In the genomic region with DNA sequence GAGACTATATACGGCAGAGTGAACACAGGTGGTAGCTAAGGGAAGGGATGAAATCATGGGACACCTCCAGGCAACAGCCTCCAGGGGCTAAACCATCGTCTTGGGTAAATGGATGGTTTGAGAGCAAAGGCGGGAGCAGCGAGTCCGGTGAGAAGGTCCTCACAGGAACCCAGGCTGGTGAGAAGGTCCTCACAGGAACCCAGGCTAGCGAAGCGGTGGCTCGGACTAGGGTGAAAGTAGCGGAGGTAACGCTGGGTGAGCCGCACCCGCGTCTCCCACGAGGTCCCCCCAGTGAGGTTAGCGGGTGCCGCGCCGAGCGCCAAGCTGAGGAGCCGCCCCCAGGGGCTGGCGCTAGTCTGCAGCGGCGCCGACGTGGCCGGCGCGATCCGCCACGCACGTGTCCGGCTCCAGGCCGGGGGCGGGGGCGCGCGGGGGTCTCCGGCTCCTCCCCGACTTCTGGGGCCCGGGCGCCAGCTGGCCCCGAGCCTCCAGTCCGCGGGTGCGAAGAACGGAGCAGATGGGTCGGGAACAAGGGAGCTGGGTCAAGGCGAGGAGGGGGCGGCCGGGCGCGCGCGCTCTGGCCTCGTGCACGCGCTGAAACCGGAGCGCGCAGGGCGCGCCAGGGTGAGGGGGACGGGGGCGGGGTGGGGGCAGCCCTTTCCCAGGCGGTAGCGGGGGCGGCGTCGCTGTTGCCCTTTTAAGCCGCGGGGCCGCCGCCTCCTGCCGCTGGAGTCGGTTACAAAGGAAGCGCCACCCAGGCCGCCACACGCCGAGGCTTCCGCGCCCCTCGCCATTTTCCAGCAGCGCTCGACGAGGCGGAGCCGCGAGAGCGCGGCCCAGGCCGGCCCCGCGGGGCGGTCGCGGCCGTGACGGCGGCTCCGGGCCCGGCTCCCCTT, we compare ENCODE assay signal across 8 cellular contexts. TPM values are rescaled to one million over a fixed set of nuclear protein-coding genes. Genes with fewer than 3 reads are reported as not detected.
DNase-seq lines count a peak whose midpoint lies in the region; ATAC-seq, FAIRE-seq and TF ChIP-seq lines count a peak whose summit lies in the region.

UBE2Q2 (plus strand) TSS at position 726 of the 896 bp plus-strand sequence. CDS start 220 bp downstream, outside the sequence.

- FAIRE-seq in GM12892 (lab: Jason Lieb, UNC): peak; percentile 46

- peak; percentile 50; the same call in 1 of the 2 replicates for TF ChIP-seq POLR2A in GM12892 (IDR thresholded peaks at IDR 0.05; ENCODE audit: low read depth, low read length)

- peak; percentile 72 for DNase-seq in GM12892 (ENCODE audit: insufficient read length)
- DNase-seq in NCI-H2171 treated with DMSO at 0.1 percent for 48 hours (lab: John Stamatoyannopoulos, UW): peak; percentile 83
- DNase-seq in activated CD4-positive, CD25-positive, alpha-beta regulatory T cell treated with anti-CD3 and anti-CD28 coated beads, Interleukin-2, amount 50 U/mL, for 16 hours (ENCODE audit: low read depth, low spot score): peak; percentile 30
- peak; percentile 70 for DNase-seq in central memory CD4-positive, alpha-beta T cell
- DNase-seq in islet precursor cell: peak; percentile 89
- DNase-seq in stimulated activated CD4-positive, alpha-beta T cell treated with anti-CD3 and anti-CD28 coated beads, Interleukin-15, amount 100 ng/mL, for 1 hour (ENCODE audit: low read depth in 1 of 2, low spot score in 1 of 2): peak; percentile 51 to 64
- DNase-seq in cerebellar nuclear complex (lab: John Stamatoyannopoulos, UW): no peak

- ATAC-seq in HG02840 (IDR thresholded peaks at IDR 0.05; ENCODE audit: low FRiP score, unreplicated experiment): peak; percentile 41

RNA-seq across cellular contexts. Expression of gene UBE2Q2, which starts in this region (rescaled TPM):
- 20.5 TPM for polyA plus RNA-seq in GM12892 (2012; ENCODE audit: missing spikeins)

Comparison
In these comparisons a context has a peak if more than half of its experiments do, and no peak if none do; other contexts are left out.
1. DNase-seq: peak in GM12892 (single experiment), NCI-H2171 treated with DMSO at 0.1 percent for 48 hours (single experiment), activated CD4-positive, CD25-positive, alpha-beta regulatory T cell treated with anti-CD3 and anti-CD28 coated beads, Interleukin-2, amount 50 U/mL, for 16 hours (single experiment), central memory CD4-positive, alpha-beta T cell (single experiment), islet precursor cell (single experiment) and stimulated activated CD4-positive, alpha-beta T cell treated with anti-CD3 and anti-CD28 coated beads, Interleukin-15, amount 100 ng/mL, for 1 hour (2 of 2); none in cerebellar nuclear complex (0 of 2).